In genomic region chr5:81762401-81762800, GRCh38 we compare ENCODE assay signal across 2 cellular contexts.
TF ChIP-seq lines count a peak whose summit lies in the region.

No MANE protein-coding gene starts in this region.

TF ChIP-seq in A549, 52 proteins besides CTCF, POLR2A, EP300 and RAD21 (continued from another document):
- TF ChIP-seq HES2 (IDR thresholded peaks at IDR 0.05) (no peak), POLR2AphosphoS2 (conservative IDR thresholded peaks at IDR 0.05; ENCODE audit: low read length) (no peak), JUN (IDR thresholded peaks at IDR 0.05) (no peak), HEYL (CRISPR knock-in tag; IDR thresholded peaks at IDR 0.05) (no peak)

TF ChIP-seq in HEK293, 187 proteins besides CTCF, POLR2A, EP300 and RAD21 (continued from another document):
- TF ChIP-seq REST (tag by site-specific recombination; IDR thresholded peaks at IDR 0.05) (no peak), ZNF341 (tag by site-specific recombination; IDR thresholded peaks at IDR 0.05; ENCODE audit: low read depth) (no peak), ZSCAN5A (tag by site-specific recombination; IDR thresholded peaks at IDR 0.05) (no peak), HOXC10 (CRISPR knock-in tag; IDR thresholded peaks at IDR 0.05) (no peak), ZNF112 (tag by site-specific recombination; IDR thresholded peaks at IDR 0.05) (no peak)
